ENCODE assay signal across 33 cellular contexts in the genomic region with DNA sequence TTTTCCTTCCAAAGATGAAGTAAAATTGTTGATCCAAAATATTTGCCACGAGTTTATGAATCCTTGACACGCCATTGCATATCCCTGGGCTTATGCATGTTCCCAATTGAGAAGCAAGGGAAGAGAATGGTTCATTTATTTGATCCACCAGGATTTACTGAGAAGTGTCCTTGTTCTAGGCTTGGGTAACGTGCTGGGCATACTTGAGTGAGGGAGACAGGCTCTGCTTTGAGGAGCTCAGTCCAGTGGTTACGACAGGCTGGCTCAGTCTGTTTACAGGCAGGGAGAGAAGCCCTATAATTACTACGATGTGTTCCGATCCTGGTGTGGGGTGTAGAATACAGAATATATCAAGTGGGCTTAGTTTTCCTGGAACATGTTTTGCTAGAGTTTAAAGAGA. TPM values are rescaled to one million over a fixed set of nuclear protein-coding genes. Genes with fewer than 3 reads are reported as not detected.
DNase-seq lines count a peak whose midpoint lies in the region; ATAC-seq and TF ChIP-seq lines count a peak whose summit lies in the region.
"Had no signal": no experiment of that assay in that cellular context is flagged by ENCODE, and none has a peak within 500 bp of the region (broad histone marks: within the 10 kb centered on the region; RNA-seq: fewer than 3 reads in every experiment).

No MANE protein-coding gene starts in this region.

- intact Hi-C loops in body of pancreas (cut with DNase I) (no loop called here), posterior vena cava (cut with DNase I) (no loop called here)

- H3K27me3 ChIP-seq in body of pancreas = no peaks in the 10 kb centered on the region
- H3K27me3 ChIP-seq: tibial artery had no signal

- no peaks in the 10 kb centered on the region for H3K36me3 ChIP-seq in body of pancreas (replicated peaks in 1 of 2; ENCODE audit: insufficient read depth in 1 of 2, low read depth in 2 of 2)
- H3K36me3 ChIP-seq: heart right ventricle, tibial artery had no signal

- TF ChIP-seq POLR2A in body of pancreas (IDR thresholded peaks at IDR 0.05) = no peak

- no peak overlapping the region for H3K27ac ChIP-seq in body of pancreas
- H3K27ac ChIP-seq: heart right ventricle, tibial artery, VCaP had no signal

- no peak for ATAC-seq in body of pancreas
- ATAC-seq: activated CD4-positive, alpha-beta T cell treated with anti-CD3 and anti-CD28 coated beads for 36 hours; activated CD8-positive, alpha-beta T cell treated with anti-CD3 and anti-CD28 coated beads for 36 hours; CD8-positive, alpha-beta T cell; heart right ventricle; HepG2; naive thymus-derived CD8-positive, alpha-beta T cell; stimulated activated naive CD8-positive, alpha-beta T cell treated with anti-CD3 and anti-CD28 coated beads, Interleukin-15, amount 100 ng/mL, for 72 hours had no signal

- H3K4me1 ChIP-seq in body of pancreas = no peaks in the 10 kb centered on the region
- H3K4me1 ChIP-seq: heart right ventricle, tibial artery had no signal

- no peak overlapping the region for H3K4me3 ChIP-seq in body of pancreas
- H3K4me3 ChIP-seq: heart right ventricle, tibial artery had no signal

- no peaks in the 10 kb centered on the region for H3K9me3 ChIP-seq in body of pancreas
- H3K9me3 ChIP-seq: heart right ventricle, tibial artery had no signal

- CTCF ChIA-PET in HEK293T (lab: Yijun Ruan, JAX) = no interaction called here

- no peak for TF ChIP-seq CTCF in body of pancreas (IDR thresholded peaks at IDR 0.05)

- POLR2A ChIA-PET in HEK293T (lab: Yijun Ruan, JAX) = no interaction called here

- WGBS in body of pancreas, 2 donors = 30 to 50% methylated on average over 6 of the region's 6 CpGs

- peak in 9 of 14 donors; percentile 16 to 70 (median 32) for DNase-seq in C1 segment of cervical spinal cord (lab: John Stamatoyannopoulos, UW)
- DNase-seq in RPMI7951 (ENCODE audit: low read depth) = peak; percentile 33
- DNase-seq in globus pallidus (ENCODE audit: low spot score) = peak; percentile 96
- DNase-seq in occipital lobe (lab: John Stamatoyannopoulos, UW) = peak; percentile 12
- no peak for DNase-seq in HEK293T (ENCODE audit: extremely low spot score)
- no peak for DNase-seq in 8988T
- DNase-seq in body of pancreas = no peak
- no peak for DNase-seq in posterior vena cava (ENCODE audit: low spot score)
- DNase-seq: activated CD4-positive, alpha-beta T cell treated with anti-CD3 and anti-CD28 coated beads for 36 hours; activated CD8-positive, alpha-beta memory T cell treated with anti-CD3 and anti-CD28 coated beads, Interleukin-2, amount 50 U/mL, for 48 hours; activated CD8-positive, alpha-beta T cell treated with anti-CD3 and anti-CD28 coated beads for 36 hours; activated naive CD4-positive, alpha-beta T cell treated with anti-CD3 and anti-CD28 coated beads, Interleukin-2, amount 50 U/mL, for 16 hours; CD8-positive, alpha-beta T cell; cortex of kidney; DMS 273 treated with DMSO at 0.1 percent for 48 hours; foreskin fibroblast; heart right ventricle; kidney glomerular epithelial cell; naive thymus-derived CD8-positive, alpha-beta T cell; NCI-H2029 treated with DMSO at 0.1 percent for 48 hours; NCI-H748 treated with DMSO at 0.1 percent for 48 hours; stimulated activated CD4-positive, alpha-beta T cell treated with anti-CD3 and anti-CD28 coated beads, Interleukin-1b, Interleukin-23, amount 100 ng/mL, for 48 hours; stimulated activated naive CD8-positive, alpha-beta T cell treated with anti-CD3 and anti-CD28 coated beads, Interleukin-15, amount 100 ng/mL, for 72 hours; SW 1271; T-helper 9 cell had no signal

TF ChIP-seq in HEK293T, 16 proteins besides CTCF, POLR2A, EP300 and RAD21:
- TF ChIP-seq FOXM1 (IDR thresholded peaks at IDR 0.05; ENCODE audit: borderline replicate concordance) (no peak), L3MBTL2 (conservative IDR thresholded peaks at IDR 0.05) (no peak), BHLHE40 (IDR thresholded peaks at IDR 0.05; ENCODE audit: borderline replicate concordance) (no peak), ZNF384 (IDR thresholded peaks at IDR 0.05) (no peak), HDGF (IDR thresholded peaks at IDR 0.05; ENCODE audit: borderline replicate concordance) (no peak), ARNT (IDR thresholded peaks at IDR 0.05) (no peak), SUZ12 (IDR thresholded peaks at IDR 0.05) (no peak), FOXK2 (IDR thresholded peaks at IDR 0.05) (no peak), ELF4 (IDR thresholded peaks at IDR 0.05) (no peak), SP1 (IDR thresholded peaks at IDR 0.05) (no peak)

RNA-seq across cellular contexts. Expression of gene PNMA8C, which starts 6.3 kb away (rescaled TPM):
- not detected in 2 replicates for total RNA-seq in RPMI7951 (2014; rRNA removed; shearing (Covaris generic))
- 25.3 TPM for total RNA-seq in occipital lobe
- total RNA-seq in body of pancreas = not detected
- total RNA-seq in posterior vena cava = 1 to 10 TPM in 1 of 2 donors, under 1 TPM in 1; 0.37 to 1.2 TPM
- total RNA-seq: activated CD4-positive, alpha-beta T cell treated with anti-CD3 and anti-CD28 coated beads for 36 hours; activated CD8-positive, alpha-beta T cell treated with anti-CD3 and anti-CD28 coated beads for 36 hours; activated T-helper 2 cell treated with anti-CD3 and anti-CD28 coated beads, Interferon-gamma antibody, Interleukin-2, Interleukin-4, amounts not matched to agents 10 μg/mL and 5 μg/mL and 100 μg/mL, durations not matched to agents 14 hours and 24 hours and 36 hours; B cell; HepG2; lower leg skin; mononuclear cell; naive thymus-derived CD8-positive, alpha-beta T cell; omental fat pad had no signal

RNA-seq across cellular contexts. Expression of gene CCDC8, which starts 21.6 kb away (rescaled TPM):
- 0.48 and 0.59 TPM in 2 replicates for total RNA-seq in RPMI7951 (2014; rRNA removed; shearing (Covaris generic))
- total RNA-seq in occipital lobe = 4.7 TPM
- 10 to 100 TPM; 13.0 to 17.8 TPM for total RNA-seq in body of pancreas
- 10 to 100 TPM; 11.7 to 17.7 TPM for total RNA-seq in posterior vena cava
- total RNA-seq: activated CD4-positive, alpha-beta T cell treated with anti-CD3 and anti-CD28 coated beads for 36 hours; activated CD8-positive, alpha-beta T cell treated with anti-CD3 and anti-CD28 coated beads for 36 hours; activated T-helper 2 cell treated with anti-CD3 and anti-CD28 coated beads, Interferon-gamma antibody, Interleukin-2, Interleukin-4, amounts not matched to agents 10 μg/mL and 5 μg/mL and 100 μg/mL, durations not matched to agents 14 hours and 24 hours and 36 hours; B cell; CD8-positive, alpha-beta T cell; mononuclear cell; naive thymus-derived CD8-positive, alpha-beta T cell had no signal

RNA-seq across cellular contexts. Expression of gene PNMA8A, which starts 36.4 kb away (rescaled TPM):
- 0.20 TPM in 1 of 2 replicates, not detected in the other for total RNA-seq in RPMI7951 (2014; rRNA removed; shearing (Covaris generic))
- total RNA-seq in occipital lobe (58.5 TPM), body of pancreas (1 to 10 TPM; 4.3 to 6.5 TPM), posterior vena cava (1 to 10 TPM; 4.6 to 7.8 TPM)
- total RNA-seq: activated CD4-positive, alpha-beta T cell treated with anti-CD3 and anti-CD28 coated beads for 36 hours; activated CD8-positive, alpha-beta T cell treated with anti-CD3 and anti-CD28 coated beads for 36 hours; activated T-helper 2 cell treated with anti-CD3 and anti-CD28 coated beads, Interferon-gamma antibody, Interleukin-2, Interleukin-4, amounts not matched to agents 10 μg/mL and 5 μg/mL and 100 μg/mL, durations not matched to agents 14 hours and 24 hours and 36 hours; B cell; CD8-positive, alpha-beta T cell; mononuclear cell had no signal

Comparison
In these comparisons a context has a peak if more than half of its experiments do, and no peak if none do; other contexts are left out.
1. DNase-seq: peak in C1 segment of cervical spinal cord (9 of 14), RPMI7951 (single experiment), globus pallidus (single experiment) and occipital lobe (single experiment); none in HEK293T (single experiment), 8988T (single experiment), body of pancreas (0 of 4) and posterior vena cava (single experiment).
2. RNA of gene PNMA8C, which starts 6.3 kb away (total RNA-seq): 25.3 TPM in occipital lobe (single experiment); 0.37 to 1.2 TPM in posterior vena cava, not detected in RPMI7951 and not detected in body of pancreas; every median in the first group is over 10 times any median in the second.